Comparison of ENCODE assay signal across 8 cellular contexts in genomic region chr4:151099226-151099975, GRCh38.
DNase-seq lines count a peak whose midpoint lies in the region; ATAC-seq and TF ChIP-seq lines count a peak whose summit lies in the region.

TSS of gene RPS3A (plus strand) at chr4:151099628. CDS start at chr4:151099653, 25 bp downstream.

- DNase-seq in AG09309 (ENCODE audit: low read depth) (peak; percentile 94), NCI-H345 (lab: John Stamatoyannopoulos, UW) (peak; percentile 93), islet precursor cell (peak; percentile 99)
- DNase-seq in activated CD4-positive, CD25-positive, alpha-beta regulatory T cell (lab: John Stamatoyannopoulos, UW) = peak; percentile 91 to 97 (median 92)
- DNase-seq in central memory CD8-positive, alpha-beta T cell (ENCODE audit: low spot score in 2 of 2) = peak; percentile 99
- peak; percentile 97 to 98 for DNase-seq in stimulated activated CD4-positive, alpha-beta T cell treated with anti-CD3 and anti-CD28 coated beads, Interleukin-15, amount 100 ng/mL, for 1 hour (ENCODE audit: low read depth in 1 of 2, low spot score in 1 of 2)

- ATAC-seq in GM18909 (IDR thresholded peaks at IDR 0.05; ENCODE audit: poor library complexity, unreplicated experiment) (peak; percentile 96), HG03196 (IDR thresholded peaks at IDR 0.05; ENCODE audit: unreplicated experiment) (peak; percentile 98)
- peak; percentile 92 for ATAC-seq in central memory CD8-positive, alpha-beta T cell (replicated peaks; ENCODE audit: extremely low read depth, poor library complexity, severe bottlenecking)

- H3K27ac Mint-ChIP-seq in central memory CD8-positive, alpha-beta T cell (ENCODE audit: low read depth) = peak within 1 kb of the TSS; percentile 98

- H3K4me1 Mint-ChIP-seq in central memory CD8-positive, alpha-beta T cell = peaks cover 20% of the 10 kb centered on the region

- peak within 1 kb of the TSS; percentile 98 for H3K4me3 ChIP-seq in AG09309 (ENCODE audit: control insufficient read depth, low read depth, low read length)

- H3K4me3 Mint-ChIP-seq in central memory CD8-positive, alpha-beta T cell = peak within 1 kb of the TSS; percentile 96

- H3K27me3 Mint-ChIP-seq in central memory CD8-positive, alpha-beta T cell = peaks cover 7% of the 10 kb centered on the region

- H3K36me3 Mint-ChIP-seq in central memory CD8-positive, alpha-beta T cell (ENCODE audit: insufficient read depth) = peaks cover 49% of the 10 kb centered on the region

- no peaks in the 10 kb centered on the region for H3K9me3 Mint-ChIP-seq in central memory CD8-positive, alpha-beta T cell

- TF ChIP-seq CTCF in AG09309 (IDR thresholded peaks at IDR 0.05; ENCODE audit: control insufficient read depth, insufficient read depth, low read depth, low read length, missing control alignments) = peak; percentile 83

Comparison
In these comparisons a context has a peak if more than half of its experiments do, and no peak if none do; other contexts are left out.
1. Peak in every context shown above with its lines: DNase-seq, ATAC-seq and H3K4me3 ChIP-seq.